18 cellular contexts compared by ENCODE assay signal in genomic region chr2:227234432-227234831, GRCh38.
DNase-seq lines count a peak whose midpoint lies in the region; ATAC-seq, FAIRE-seq and TF ChIP-seq lines count a peak whose summit lies in the region.
"Had no signal": no experiment of that assay in that cellular context is flagged by ENCODE, and none has a peak within 500 bp of the region (broad histone marks: within the 10 kb centered on the region; RNA-seq: fewer than 3 reads in every experiment).

No MANE protein-coding gene starts in this region.

- whole genome bisulfite sequencing in psoas muscle, 3 donors: 60 to 84% (median 71%) methylated on average over 2 of the region's 2 CpGs
- WGBS in HepG2 (ENCODE audit: low lambda C conversion rate): 40% methylated on average over 2 of the region's 2 CpGs

- peak; percentile 19 for DNase-seq in LHCN-M2 (ENCODE audit: low read depth)
- DNase-seq in bronchial epithelial cell (ENCODE audit: low read depth): no peak
- no peak for DNase-seq in psoas muscle
- DNase-seq in superior temporal gyrus (ENCODE audit: extremely low spot score): no peak
- DNase-seq in HepG2 (ENCODE audit: low spot score): no peak
- no peak for DNase-seq in HuH-7 (ENCODE audit: low spot score)
- DNase-seq: C1 segment of cervical spinal cord; Calu3; CD4-positive, alpha-beta memory T cell; COR-L47; DMS53; DMS79 treated with DMSO at 0.1 percent for 48 hours; GF-D8; GOT3; H7; HCEC 1CT had no signal

- ATAC-seq in psoas muscle (peak; percentile 73 to 91 (median 90)), HepG2 (no peak)

- in situ Hi-C loops in HepG2 (cut with HindIII; ENCODE audit: extremely low pct_ligation_motif_present, low pct_unique_long_range_greater_than_20kb): no loop called here

- no peaks in the 10 kb centered on the region for H4K20me1 ChIP-seq in HepG2 (ENCODE audit: insufficient read depth, low read length)

- H3K9ac ChIP-seq in HepG2 (ENCODE audit: insufficient read depth, low read depth, low read length): no peak overlapping the region

- BruUV-seq in HepG2 (replicated peaks; lab: Mats Ljungman, UMichigan): no TSS peak

- TF ChIP-seq CTCF in bronchial epithelial cell (IDR thresholded peaks at IDR 0.05; ENCODE audit: insufficient read depth, low read length, severe bottlenecking) (no peak), psoas muscle (IDR thresholded peaks at IDR 0.05) (no peak), HepG2 (CRISPR knock-in tag; IDR thresholded peaks at IDR 0.05) (no peak)

- CTCF ChIA-PET in HepG2 (lab: Yijun Ruan, JAX; ENCODE audit: low intra/inter-chr PET ratio, low total read pairs): no interaction called here

- POLR2A ChIA-PET in HepG2 (lab: Yijun Ruan, JAX): no interaction called here

- FAIRE-seq in bronchial epithelial cell (lab: Jason Lieb, UNC) (peak; percentile 76), HepG2 (lab: Jason Lieb, UNC) (no peak)
- FAIRE-seq: GM12891, GM18507 had no signal

- H3K4me1 ChIP-seq in psoas muscle (peaks cover 5% of the 10 kb centered on the region), HepG2 (ENCODE audit: insufficient read depth, low read length) (no peaks in the 10 kb centered on the region)

- no peak overlapping the region for H2AFZ ChIP-seq in HepG2 (ENCODE audit: low read length)

- no peak for TF ChIP-seq EP300 in HepG2 (IDR thresholded peaks at IDR 0.05; ENCODE audit: low read depth in 2 of 2, low read length in 2 of 2)
- no peak for TF ChIP-seq EP300 in HepG2 (CRISPR knock-in tag; IDR thresholded peaks at IDR 0.05; ENCODE audit: borderline replicate concordance)

- TF ChIP-seq RAD21 in HepG2 (CRISPR knock-in tag; IDR thresholded peaks at IDR 0.05): no peak

- intact Hi-C loops in psoas muscle (cut with DNase I) (loop anchor here in 1 of 2 donors (10.0 kb wide), 1 partner anchor 1560 kb away; no protein-coding TSS in a partner anchor), HepG2 (cut with micrococcal nuclease; ENCODE audit: unreplicated experiment) (no loop called here)

- no peaks in the 10 kb centered on the region for H3K36me3 ChIP-seq in bronchial epithelial cell (ENCODE audit: control insufficient read depth, insufficient read depth, low read length)
- peaks cover 0 to 3% of the 10 kb centered on the region in 2 donors for H3K36me3 ChIP-seq in psoas muscle (ENCODE audit: insufficient read depth in 1 of 2, low read depth in 1 of 2)
- no peaks in the 10 kb centered on the region for H3K36me3 ChIP-seq in HepG2 (replicated peaks in 1 of 2; ENCODE audit: control insufficient read depth in 1 of 2, insufficient read depth in 2 of 2, low read length in 2 of 2)

- H3K27me3 ChIP-seq in bronchial epithelial cell (ENCODE audit: control insufficient read depth, insufficient read depth, low read length) (no peaks in the 10 kb centered on the region), psoas muscle (ENCODE audit: insufficient read depth in 3 of 3, low read length in 2 of 3) (no peaks in the 10 kb centered on the region), HepG2 (ENCODE audit: control insufficient read depth in 1 of 2, insufficient read depth in 2 of 2, low read length in 2 of 2) (0 out of 5 replicates have a peak, but pooled peaks cover 0 to 4% of the 10 kb centered on the region in 2 experiments)

- H3K4me3 ChIP-seq in bronchial epithelial cell (ENCODE audit: low read depth, low read length) (no peak overlapping the region), psoas muscle (no peak overlapping the region), HepG2 (replicated peaks in 1 of 3; ENCODE audit: insufficient read depth in 1 of 3, low read depth in 2 of 3, low read length in 3 of 3) (no peak overlapping the region)

- TF ChIP-seq POLR2A in HepG2 (IDR thresholded peaks at IDR 0.05; ENCODE audit: insufficient read depth in 1 of 2, low read depth in 2 of 2, low read length in 2 of 2): no peak

- no peaks in the 10 kb centered on the region for H3K9me3 ChIP-seq in psoas muscle
- H3K9me3 ChIP-seq in HepG2 (ENCODE audit: low read length): no peaks in the 10 kb centered on the region

- peak overlapping the region; percentile 62 for H3K27ac ChIP-seq in psoas muscle
- H3K27ac ChIP-seq in HepG2 (ENCODE audit: extremely low read length, insufficient read depth, low read length): no peak overlapping the region

- H3K79me2 ChIP-seq in HepG2 (ENCODE audit: insufficient read depth, low read length): no peaks in the 10 kb centered on the region

- H3K4me2 ChIP-seq in HepG2 (ENCODE audit: low read depth, low read length): no peak overlapping the region

TF ChIP-seq in HepG2, 621 proteins besides CTCF, POLR2A, EP300 and RAD21:
- TF ChIP-seq ZSCAN5A (CRISPR knock-in tag; IDR thresholded peaks at IDR 0.05; ENCODE audit: borderline replicate concordance) (no peak), PRPF4 (IDR thresholded peaks at IDR 0.05; ENCODE audit: low read depth, low read length, poor library complexity, severe bottlenecking) (no peak), ZBTB26 (CRISPR knock-in tag; IDR thresholded peaks at IDR 0.05; ENCODE audit: borderline replicate concordance) (no peak), SMARCC2 (IDR thresholded peaks at IDR 0.05) (no peak)
